In the genomic region with DNA sequence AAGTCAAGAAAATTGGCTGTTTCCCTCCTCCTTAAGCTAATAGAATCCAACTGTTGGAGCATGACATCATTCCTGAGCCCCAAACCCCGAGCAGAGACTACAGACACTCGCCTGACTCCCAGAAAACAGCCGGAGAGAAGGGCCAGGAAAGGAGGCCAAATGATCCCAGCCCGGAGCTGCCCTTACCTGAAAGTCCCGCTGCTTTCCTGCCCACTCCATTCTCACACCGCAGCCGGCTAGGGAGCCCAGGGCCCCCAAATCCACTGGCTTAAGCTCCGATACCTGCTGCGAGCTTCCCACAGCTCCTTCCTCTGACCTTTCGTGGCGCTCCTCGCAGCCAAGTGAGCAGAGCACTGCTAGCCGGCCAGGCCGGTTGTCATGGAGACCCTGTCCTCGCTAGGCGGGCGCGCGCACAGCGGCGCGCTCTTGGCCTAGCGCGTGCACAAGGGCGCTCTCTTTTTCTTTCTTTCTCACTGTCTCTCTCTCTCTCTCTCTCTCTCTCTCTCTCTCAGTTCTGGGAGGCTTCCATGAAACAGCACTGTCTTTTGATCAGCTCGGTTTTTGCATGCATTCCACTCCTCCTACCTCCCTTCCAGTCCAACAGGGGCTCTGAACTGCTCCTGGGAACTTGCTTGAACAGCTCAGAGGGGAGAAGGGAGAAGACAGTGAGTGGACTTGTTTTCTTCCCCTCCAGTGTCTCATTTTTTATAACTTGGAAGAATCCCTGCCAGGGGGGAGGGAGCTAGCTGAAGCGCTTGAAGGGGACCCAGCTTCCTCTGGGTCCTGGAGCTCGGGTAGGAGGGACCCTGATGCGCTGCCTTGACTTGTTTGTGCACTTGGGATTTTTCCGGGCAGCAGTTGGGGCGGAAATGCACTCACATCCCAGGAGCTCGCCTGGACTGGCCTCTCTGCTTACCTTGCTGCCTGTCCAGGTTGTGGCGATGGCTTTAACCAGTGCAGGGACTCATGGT, we compare ENCODE assay signal across 9 cellular contexts.
DNase-seq lines count a peak whose midpoint lies in the region; ATAC-seq and TF ChIP-seq lines count a peak whose summit lies in the region.
"Had no signal": no experiment of that assay in that cellular context is flagged by ENCODE, and none has a peak within 500 bp of the region (broad histone marks: within the 10 kb centered on the region; RNA-seq: fewer than 3 reads in every experiment).

No MANE protein-coding gene starts in this region.

- H3K4me1 Mint-ChIP-seq in HFFc6 (ENCODE audit: low read depth), result no peaks in the 10 kb centered on the region; the same call in none of the 2 replicates

- peaks cover 15% of the 10 kb centered on the region for H4K20me1 ChIP-seq in smooth muscle cell (ENCODE audit: low read depth)

- peaks cover 4% of the 10 kb centered on the region for H3K36me3 Mint-ChIP-seq in HFFc6 (ENCODE audit: low read depth)

- no peak overlapping the region for H2AFZ ChIP-seq in smooth muscle cell (ENCODE audit: low read depth)

- DNase-seq in BE2C, result peak; percentile 65
- peak; percentile 83 for DNase-seq in HFFc6
- peak; percentile 84 for DNase-seq in RWPE2 (ENCODE audit: low spot score)
- DNase-seq in dorsolateral prefrontal cortex, result peak; percentile 57 to 92 (median 80)
- DNase-seq in left colon, result peak; percentile 86 to 88
- no peak for DNase-seq in smooth muscle cell (lab: John Stamatoyannopoulos, UW; ENCODE audit: unreplicated experiment)
- no peak for DNase-seq in HAP-1 (ENCODE audit: low spot score in 2 of 2)
- no peak for DNase-seq in T-helper 9 cell

- H3F3A ChIP-seq in smooth muscle cell (ENCODE audit: low read depth), result peaks cover 68% of the 10 kb centered on the region

- TF ChIP-seq CTCF in BE2C (IDR thresholded peaks at IDR 0.05; ENCODE audit: low read depth, low read length) (no peak), HFFc6 (IDR thresholded peaks at IDR 0.05) (no peak), RWPE2 (IDR thresholded peaks at IDR 0.05; ENCODE audit: poor library complexity, severe bottlenecking) (peak; percentile 5), dorsolateral prefrontal cortex (IDR thresholded peaks at IDR 0.05 in 54 of 56, conservative IDR thresholded peaks at IDR 0.05 in 2 of 56; ENCODE audit: low read depth in 1 of 56, partially characterized antibody in 56 of 56) (peak in 18 of 56 donors; percentile 5 to 45 (median 15)), smooth muscle cell (IDR thresholded peaks at IDR 0.05; ENCODE audit: borderline replicate concordance, insufficient read depth, poor library complexity, severe bottlenecking) (no peak)

- peak overlapping the region; percentile 98 for H3K4me3 Mint-ChIP-seq in HFFc6

- in situ Hi-C loops in HAP-1 (cut with MboI; ENCODE audit: low sequenced_read_pairs), result no loop called here

- H3K27me3 Mint-ChIP-seq in HFFc6 (ENCODE audit: insufficient read depth), result peaks cover 5% of the 10 kb centered on the region

- no peaks in the 10 kb centered on the region for H3K27me3 ChIP-seq in BE2C
- no peaks in the 10 kb centered on the region for H3K27me3 ChIP-seq in RWPE2 (ENCODE audit: insufficient read depth, poor library complexity, severe bottlenecking)
- no peaks in the 10 kb centered on the region for H3K27me3 ChIP-seq in dorsolateral prefrontal cortex
- H3K27me3 ChIP-seq in smooth muscle cell (ENCODE audit: low read depth), result no peaks in the 10 kb centered on the region
- no peaks in the 10 kb centered on the region for H3K27me3 ChIP-seq in HAP-1 (ENCODE audit: low read depth)

- H3K9ac ChIP-seq in smooth muscle cell (ENCODE audit: low read depth), result peak overlapping the region; percentile 89

- ATAC-seq in RWPE2 (ENCODE audit: low read depth) (peak; percentile 39), left colon (peak; percentile 73)
- ATAC-seq: HCT116 had no signal

- intact Hi-C loops in dorsolateral prefrontal cortex (cut with DNase I) (loop anchor here (1.0 to 10.0 kb wide), 4 partner anchors 104 to 123 kb away; a partner anchor contains a TSS), left colon (cut with DNase I, micrococcal nuclease) (no loop called here)

- H3K4me1 ChIP-seq in BE2C (no peaks in the 10 kb centered on the region), RWPE2 (ENCODE audit: insufficient read depth, poor library complexity, severe bottlenecking) (peaks cover 48% of the 10 kb centered on the region), smooth muscle cell (ENCODE audit: low read depth) (peaks cover 59% of the 10 kb centered on the region), HAP-1 (peaks cover 3% of the 10 kb centered on the region; the same call in 1 of the 2 replicates)

- peak overlapping the region; percentile 92 for H3K4me2 ChIP-seq in smooth muscle cell

- H3K4me3 ChIP-seq in BE2C (ENCODE audit: low read depth, low read length) (peak overlapping the region; percentile 76), RWPE2 (ENCODE audit: severe bottlenecking) (peak overlapping the region; percentile 57), dorsolateral prefrontal cortex (peak overlapping the region; percentile 53 to 87 (median 70)), smooth muscle cell (peak overlapping the region; percentile 57), HAP-1 (no peak overlapping the region)

- H3K9me3 Mint-ChIP-seq in HFFc6, result no peaks in the 10 kb centered on the region

- peaks cover 73% of the 10 kb centered on the region for H3K79me2 ChIP-seq in smooth muscle cell (ENCODE audit: low read depth)

- WGBS in smooth muscle cell (ENCODE audit: low lambda C conversion rate), result 17% methylated on average over 28 of the region's 33 CpGs

- H3K9me3 ChIP-seq in BE2C (no peaks in the 10 kb centered on the region), RWPE2 (ENCODE audit: severe bottlenecking) (no peaks in the 10 kb centered on the region), smooth muscle cell (replicated peaks; ENCODE audit: low read depth) (no peaks in the 10 kb centered on the region), HAP-1 (no peaks in the 10 kb centered on the region)

- H3K27ac ChIP-seq in RWPE2 (ENCODE audit: poor library complexity, severe bottlenecking), result peak overlapping the region; percentile 99
- peak overlapping the region in 58 of 59 donors; percentile 40 to 93 (median 82) for H3K27ac ChIP-seq in dorsolateral prefrontal cortex
- peak overlapping the region; percentile 94 for H3K27ac ChIP-seq in smooth muscle cell (ENCODE audit: low read depth)

- peak overlapping the region; percentile 100 for H3K27ac Mint-ChIP-seq in HFFc6

- no peaks in the 10 kb centered on the region for H3K36me3 ChIP-seq in BE2C
- 0 out of 2 replicates have a peak, but pooled peaks cover 3% of the 10 kb centered on the region for H3K36me3 ChIP-seq in RWPE2 (ENCODE audit: low read depth)
- no peaks in the 10 kb centered on the region for H3K36me3 ChIP-seq in smooth muscle cell (ENCODE audit: low read depth)
- no peaks in the 10 kb centered on the region; the same call in 1 of the 2 replicates for H3K36me3 ChIP-seq in HAP-1 (replicated peaks)

Comparison
In these comparisons a context has a peak if more than half of its experiments do, and no peak if none do; other contexts are left out.
1. DNase-seq: peak in BE2C (single experiment), HFFc6 (single experiment), RWPE2 (single experiment), dorsolateral prefrontal cortex (10 of 10) and left colon (2 of 2); none in smooth muscle cell (single experiment), HAP-1 (0 of 2) and T-helper 9 cell (single experiment).
2. intact Hi-C loops: an anchor here in dorsolateral prefrontal cortex (1.0 to 10.0 kb wide); none called in left colon.
3. Peak in every context shown above with its lines, with median percentiles within 50 percentile points of each other: H3K27ac ChIP-seq.